Comparison of ENCODE assay signal across 24 cellular contexts in the genomic region with DNA sequence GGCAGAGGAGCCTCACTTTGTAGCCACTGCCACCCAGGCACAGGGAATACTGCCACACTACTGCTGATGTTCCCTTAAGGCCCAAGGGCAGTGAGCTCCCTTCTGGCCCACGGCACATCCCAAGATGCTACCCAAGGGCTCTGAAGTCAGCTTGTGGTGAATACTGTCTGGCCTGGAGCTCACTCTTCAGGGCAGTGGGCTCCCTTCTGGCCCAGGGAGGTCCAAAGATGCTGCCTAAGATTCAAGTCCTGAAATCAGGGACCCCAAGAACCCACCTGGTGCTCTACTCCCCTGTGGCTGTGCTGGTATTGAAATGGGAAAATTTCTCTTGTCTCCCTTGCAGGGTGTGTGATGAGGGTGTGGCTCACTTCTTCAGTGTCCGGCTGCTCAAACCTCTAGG.
"Had no signal": no experiment of that assay in that cellular context is flagged by ENCODE, and none has a peak within 500 bp of the region (broad histone marks: within the 10 kb centered on the region; RNA-seq: fewer than 3 reads in every experiment).

No MANE protein-coding gene starts in this region.

- H3K4me1 ChIP-seq: colonic mucosa, esophagus squamous epithelium, gastroesophageal sphincter, heart left ventricle, left lung, lower lobe of right lung had no signal

- H3K27ac ChIP-seq: colonic mucosa, epithelial cell of prostate, esophagus squamous epithelium, gastroesophageal sphincter, heart left ventricle, hepatocyte, left lung, lower lobe of right lung had no signal

- ATAC-seq: effector memory CD8-positive, alpha-beta T cell; gastroesophageal sphincter; heart left ventricle; left cardiac atrium; left lung; left ventricle myocardium superior; mucosa of descending colon had no signal

- DNase-seq: cerebellar nuclear complex; colonic mucosa; cortex of kidney; effector CD8-positive, alpha-beta T cell; effector memory CD8-positive, alpha-beta T cell; endodermal cell; erythroblast; esophagus squamous epithelium; foreskin fibroblast; foreskin melanocyte; heart left ventricle; hypothalamus; immature natural killer cell; islet precursor cell; left cardiac atrium; left ventricle myocardium superior; lower lobe of right lung; mesenchymal stem cell had no signal

- H3K36me3 ChIP-seq: colonic mucosa, esophagus squamous epithelium, gastroesophageal sphincter, heart left ventricle, left lung, lower lobe of right lung had no signal

- H3K27me3 ChIP-seq: colonic mucosa, esophagus squamous epithelium, gastroesophageal sphincter, heart left ventricle, hepatocyte, left lung had no signal

- H3K9me3 ChIP-seq: colonic mucosa, esophagus squamous epithelium, gastroesophageal sphincter, heart left ventricle, lower lobe of right lung, mucosa of descending colon had no signal

- FAIRE-seq: endometrium had no signal

- H3K4me3 ChIP-seq: colonic mucosa, esophagus squamous epithelium, gastroesophageal sphincter, heart left ventricle, hepatocyte, left lung, lower lobe of right lung, mucosa of descending colon had no signal
